ENCODE assay signal across 8 cellular contexts in the genomic region with DNA sequence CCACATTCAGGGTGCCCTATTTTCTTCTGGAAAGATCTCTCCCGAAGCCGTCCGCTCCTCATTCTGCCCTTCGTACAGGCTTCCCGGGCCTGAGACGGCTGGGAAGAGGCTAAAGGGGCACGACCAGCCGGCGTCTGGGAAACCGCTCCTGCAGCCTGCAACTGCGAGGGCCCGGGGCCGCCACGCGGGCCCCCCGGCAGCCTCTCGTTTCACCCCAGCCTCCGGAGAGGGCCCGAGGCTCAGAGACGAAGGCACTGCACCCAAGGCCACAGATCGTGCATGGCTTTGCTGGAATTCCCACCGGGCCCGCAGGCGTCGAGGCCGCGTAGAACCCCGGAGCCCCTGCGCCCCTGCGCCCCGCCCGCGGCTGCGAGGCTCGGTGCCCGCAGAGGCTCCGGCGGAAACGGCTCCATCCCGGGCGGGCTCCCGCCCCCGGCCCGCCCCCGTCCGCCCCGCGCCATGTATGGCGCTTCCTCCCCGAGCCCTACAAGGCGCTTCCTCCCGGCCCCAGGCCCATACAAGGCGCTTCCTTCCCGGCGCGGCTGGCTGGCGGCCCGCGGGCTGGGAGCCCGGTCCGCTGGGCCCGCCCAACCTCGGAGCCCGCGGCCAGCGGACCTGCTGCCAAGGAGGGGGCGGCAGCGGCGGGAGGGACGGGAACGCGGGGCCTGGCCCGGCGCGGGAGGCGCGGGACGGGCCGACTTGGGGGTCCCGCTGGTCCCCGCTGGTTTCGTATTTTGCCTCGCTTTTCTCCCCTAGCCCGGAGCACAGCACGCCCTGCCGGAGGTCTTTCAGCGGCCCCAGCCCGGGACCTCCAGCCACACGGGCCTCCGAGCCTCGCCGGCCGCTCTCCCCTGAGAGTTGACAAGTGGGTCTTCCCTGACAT. TPM values are rescaled to one million over a fixed set of nuclear protein-coding genes. Genes with fewer than 3 reads are reported as not detected.
DNase-seq lines count a peak whose midpoint lies in the region; ATAC-seq, FAIRE-seq and TF ChIP-seq lines count a peak whose summit lies in the region.

No MANE protein-coding gene starts in this region.

- FAIRE-seq in D721Med (lab: Jason Lieb, UNC) = no peak

- peak overlapping the region; percentile 93 for H3K27ac Mint-ChIP-seq in neural crest cell (ENCODE audit: unreplicated experiment)
- H3K27ac Mint-ChIP-seq in stimulated activated naive CD8-positive, alpha-beta T cell treated with anti-CD3 and anti-CD28 coated beads, Interleukin-15, amount 100 ng/mL, for 72 hours = peak overlapping the region in 1 of 2 donors; percentile 73

- ATAC-seq in GM21528 (IDR thresholded peaks at IDR 0.05; ENCODE audit: low FRiP score, unreplicated experiment) = peak; percentile 95
- peak; percentile 99 for ATAC-seq in stimulated activated naive CD8-positive, alpha-beta T cell treated with anti-CD3 and anti-CD28 coated beads, Interleukin-15, amount 100 ng/mL, for 72 hours

- peak overlapping the region; percentile 90 for H3K4me3 Mint-ChIP-seq in neural crest cell
- H3K4me3 Mint-ChIP-seq in stimulated activated naive CD8-positive, alpha-beta T cell treated with anti-CD3 and anti-CD28 coated beads, Interleukin-15, amount 100 ng/mL, for 72 hours = peak overlapping the region; percentile 91 to 99

- DNase-seq in D721Med (ENCODE audit: insufficient read length, low spot score) = peak; percentile 65
- DNase-seq in HuH-7 (ENCODE audit: low spot score) = peak; percentile 71
- peak; percentile 88 for DNase-seq in RPMI8226
- peak; percentile 94 for DNase-seq in activated effector memory CD4-positive, alpha-beta T cell treated with anti-CD3 and anti-CD28 coated beads, Interleukin-2, amount 50 U/mL, for 16 hours
- DNase-seq in fibroblast of villous mesenchyme (ENCODE audit: low read depth) = peak; percentile 92
- DNase-seq in neural crest cell (ENCODE audit: low read depth, low spot score) = peak; percentile 54
- peak; percentile 81 to 83 for DNase-seq in stimulated activated naive CD8-positive, alpha-beta T cell treated with anti-CD3 and anti-CD28 coated beads, Interleukin-15, amount 100 ng/mL, for 72 hours

- TF ChIP-seq CTCF in D721Med (IDR thresholded peaks at IDR 0.05; ENCODE audit: insufficient read depth, missing control alignments) (no peak), fibroblast of villous mesenchyme (IDR thresholded peaks at IDR 0.05; ENCODE audit: insufficient read depth, low read depth, low read length) (no peak), neural crest cell (conservative IDR thresholded peaks at IDR 0.05) (no peak)

- H3K27me3 Mint-ChIP-seq in neural crest cell (ENCODE audit: low read depth) = peaks cover 9% of the 10 kb centered on the region
- H3K27me3 Mint-ChIP-seq in stimulated activated naive CD8-positive, alpha-beta T cell treated with anti-CD3 and anti-CD28 coated beads, Interleukin-15, amount 100 ng/mL, for 72 hours = peaks cover 34% of the 10 kb centered on the region

- no peaks in the 10 kb centered on the region for H3K36me3 Mint-ChIP-seq in neural crest cell (ENCODE audit: low read depth)

- H3K4me3 ChIP-seq in fibroblast of villous mesenchyme (ENCODE audit: low read depth, low read length) = peak overlapping the region; percentile 63

- peaks cover 36% of the 10 kb centered on the region for H3K4me1 Mint-ChIP-seq in neural crest cell
- H3K4me1 Mint-ChIP-seq in stimulated activated naive CD8-positive, alpha-beta T cell treated with anti-CD3 and anti-CD28 coated beads, Interleukin-15, amount 100 ng/mL, for 72 hours = peaks cover 24% of the 10 kb centered on the region

- no peaks in the 10 kb centered on the region for H3K9me3 Mint-ChIP-seq in neural crest cell
- no peaks in the 10 kb centered on the region for H3K9me3 Mint-ChIP-seq in stimulated activated naive CD8-positive, alpha-beta T cell treated with anti-CD3 and anti-CD28 coated beads, Interleukin-15, amount 100 ng/mL, for 72 hours

RNA-seq across cellular contexts. Expression of a gene that starts 26.6 kb away (rescaled TPM):
- total RNA-seq in fibroblast of villous mesenchyme = 3.5 and 6.1 TPM in 2 replicates
- 21.5 and 26.5 TPM in 2 replicates for total RNA-seq in neural crest cell

RNA-seq across cellular contexts. Expression of a gene that starts 51.1 kb away (rescaled TPM):
- total RNA-seq in fibroblast of villous mesenchyme (126 and 160 TPM in 2 replicates), neural crest cell (101 and 107 TPM in 2 replicates)

RNA-seq across cellular contexts. Expression of a gene that starts 53.1 kb away (rescaled TPM):
- 13.0 and 16.4 TPM in 2 replicates for total RNA-seq in fibroblast of villous mesenchyme
- 55.1 and 59.2 TPM in 2 replicates for total RNA-seq in neural crest cell

Comparison
In these comparisons a context has a peak if more than half of its experiments do, and no peak if none do; other contexts are left out.
1. Peak in every context shown above with its lines: DNase-seq, ATAC-seq and H3K4me3 ChIP-seq.